In genomic region chr11:132111781-132112380, GRCh38 we compare ENCODE assay signal across 12 cellular contexts.
DNase-seq lines count a peak whose midpoint lies in the region; ATAC-seq and TF ChIP-seq lines count a peak whose summit lies in the region.
"Had no signal": no experiment of that assay in that cellular context is flagged by ENCODE, and none has a peak within 500 bp of the region (broad histone marks: within the 10 kb centered on the region; RNA-seq: fewer than 3 reads in every experiment).

No MANE protein-coding gene starts in this region.

- TF ChIP-seq POLR2A in ovary (IDR thresholded peaks at IDR 0.05) = no peak

- H3K27ac ChIP-seq in ovary = no peak overlapping the region

- H3K4me1 ChIP-seq in ovary (ENCODE audit: insufficient read depth) = no peaks in the 10 kb centered on the region

- DNase-seq in Daoy (ENCODE audit: low read depth) (peak; percentile 68), foreskin fibroblast (peak; percentile 82 to 90), pons (ENCODE audit: low spot score) (peak; percentile 20), ovary (no peak), NCI-H1092 treated with DMSO at 0.1 percent for 48 hours (lab: John Stamatoyannopoulos, UW) (no peak), hippocampal formation (lab: John Stamatoyannopoulos, UW) (no peak)
- DNase-seq in activated T-cell treated with anti-CD3 and anti-CD28 coated beads, Interleukin-2, amount 50 U/mL, for 4 hours = no peak
- DNase-seq: activated CD4-positive, alpha-beta T cell treated with anti-CD3 and anti-CD28 coated beads, Interleukin-2, amount 50 U/mL, for 4 hours; CD4-positive, CD25-positive, alpha-beta regulatory T cell; NCI-H2227 treated with DMSO at 0.1 percent for 48 hours had no signal

- WGBS in ovary, 3 donors = 4 to 14% (median 7%) methylated on average over 6 of the region's 6 CpGs

- H3K9me3 ChIP-seq in ovary = no peaks in the 10 kb centered on the region

- peak overlapping the region; percentile 18; the same call in 1 of the 2 replicates for H3K4me3 ChIP-seq in WI38 (ENCODE audit: low read depth, low read length)
- H3K4me3 ChIP-seq in foreskin fibroblast (ENCODE audit: low read depth in 1 of 2, low read length in 2 of 2) = no peak overlapping the region
- H3K4me3 ChIP-seq in ovary = no peak overlapping the region

- no peak for TF ChIP-seq CTCF in WI38 (IDR thresholded peaks at IDR 0.05; ENCODE audit: low read depth, low read length)
- TF ChIP-seq CTCF in foreskin fibroblast (IDR thresholded peaks at IDR 0.05; ENCODE audit: low read depth, low read length) = no peak
- TF ChIP-seq CTCF in ovary (IDR thresholded peaks at IDR 0.05) = no peak

- no peaks in the 10 kb centered on the region for H3K36me3 Mint-ChIP-seq in activated T-cell treated with anti-CD3 and anti-CD28 coated beads, Interleukin-2, amount 50 U/mL, for 4 hours (ENCODE audit: insufficient read depth)
- H3K36me3 Mint-ChIP-seq: CD4-positive, CD25-positive, alpha-beta regulatory T cell had no signal

- H3K36me3 ChIP-seq in ovary = no peaks in the 10 kb centered on the region

- H3K4me3 Mint-ChIP-seq in activated T-cell treated with anti-CD3 and anti-CD28 coated beads, Interleukin-2, amount 50 U/mL, for 4 hours = no peak overlapping the region
- H3K4me3 Mint-ChIP-seq: CD4-positive, CD25-positive, alpha-beta regulatory T cell; stimulated activated naive CD8-positive, alpha-beta T cell treated with anti-CD3 and anti-CD28 coated beads, Interleukin-15, Interleukin-2, amounts not matched to agents 100 ng/mL and 50 ng/mL, for 24 hours had no signal

- peaks cover 2% of the 10 kb centered on the region for H3K27me3 Mint-ChIP-seq in activated T-cell treated with anti-CD3 and anti-CD28 coated beads, Interleukin-2, amount 50 U/mL, for 4 hours (ENCODE audit: low read depth)
- H3K27me3 Mint-ChIP-seq: stimulated activated naive CD8-positive, alpha-beta T cell treated with anti-CD3 and anti-CD28 coated beads, Interleukin-15, Interleukin-2, amounts not matched to agents 100 ng/mL and 50 ng/mL, for 24 hours had no signal

- no peaks in the 10 kb centered on the region for H3K27me3 ChIP-seq in ovary

- ATAC-seq in activated T-cell treated with anti-CD3 and anti-CD28 coated beads, Interleukin-2, amount 50 U/mL, for 4 hours = no peak

- H3K9me3 Mint-ChIP-seq in activated T-cell treated with anti-CD3 and anti-CD28 coated beads, Interleukin-2, amount 50 U/mL, for 4 hours = peaks cover 9% of the 10 kb centered on the region

- no peak for TF ChIP-seq EP300 in ovary (IDR thresholded peaks at IDR 0.05)

- intact Hi-C loops in ovary (cut with DNase I) = no loop called here

- H3K4me1 Mint-ChIP-seq in activated T-cell treated with anti-CD3 and anti-CD28 coated beads, Interleukin-2, amount 50 U/mL, for 4 hours (ENCODE audit: low read depth) = no peaks in the 10 kb centered on the region
- H3K4me1 Mint-ChIP-seq: CD4-positive, CD25-positive, alpha-beta regulatory T cell had no signal

Comparison
In these comparisons a context has a peak if more than half of its experiments do, and no peak if none do; other contexts are left out.
1. DNase-seq: peak in Daoy (single experiment), foreskin fibroblast (2 of 2) and pons (single experiment); none in ovary (0 of 5), NCI-H1092 treated with DMSO at 0.1 percent for 48 hours (single experiment), hippocampal formation (0 of 2) and activated T-cell treated with anti-CD3 and anti-CD28 coated beads, Interleukin-2, amount 50 U/mL, for 4 hours (single experiment).